In the genomic region with DNA sequence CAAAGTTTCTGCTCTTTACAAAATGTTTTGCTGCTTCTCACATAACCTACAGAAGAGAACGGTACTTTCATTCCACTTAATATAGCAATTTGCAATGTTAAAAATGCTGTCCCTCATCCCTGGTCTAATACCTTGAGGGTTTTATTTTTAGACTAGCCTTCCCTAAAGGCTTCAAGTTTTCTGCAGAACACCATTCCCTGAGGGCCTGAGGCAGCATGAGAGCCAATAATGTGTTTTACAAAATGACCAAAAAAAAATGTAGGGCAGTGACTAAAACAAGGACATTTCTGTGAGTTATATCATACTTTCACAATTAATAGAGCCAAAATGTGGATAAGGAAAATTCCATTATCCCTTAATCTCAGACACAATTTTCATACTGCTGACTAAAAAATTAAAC, we compare ENCODE assay signal across 21 cellular contexts.
"Had no signal": no experiment of that assay in that cellular context is flagged by ENCODE, and none has a peak within 500 bp of the region (broad histone marks: within the 10 kb centered on the region; RNA-seq: fewer than 3 reads in every experiment).

No MANE protein-coding gene starts in this region.

- H3K36me3 Mint-ChIP-seq: activated naive CD4-positive, alpha-beta T cell treated with anti-CD3 and anti-CD28 coated beads, Interleukin-2, amount 10 ng/mL, durations not matched to agents 7 days and 5 days; activated naive CD8-positive, alpha-beta T cell treated with anti-CD3 and anti-CD28 coated beads, Interleukin-2, amount 10 ng/mL, durations not matched to agents 7 days and 5 days had no signal

- H3K27ac Mint-ChIP-seq: activated CD4-positive, alpha-beta memory T cell treated with anti-CD3 and anti-CD28 coated beads, Interleukin-2, amount 10 ng/mL, durations not matched to agents 7 days and 5 days; activated naive CD4-positive, alpha-beta T cell treated with anti-CD3 and anti-CD28 coated beads, Interleukin-2, amount 10 ng/mL, durations not matched to agents 7 days and 5 days; activated naive CD8-positive, alpha-beta T cell treated with anti-CD3 and anti-CD28 coated beads, Interleukin-2, amount 10 ng/mL, durations not matched to agents 7 days and 5 days; activated T-helper 17 cell treated with anti-CD3 and anti-CD28 coated beads, Interleukin-2, amount 50 U/mL, for 72 hours; T-helper 17 cell had no signal

- H3K27me3 Mint-ChIP-seq: activated CD4-positive, alpha-beta memory T cell treated with anti-CD3 and anti-CD28 coated beads, Interleukin-2, amount 10 ng/mL, durations not matched to agents 7 days and 5 days; activated naive CD4-positive, alpha-beta T cell treated with anti-CD3 and anti-CD28 coated beads, Interleukin-2, amount 10 ng/mL, durations not matched to agents 7 days and 5 days had no signal

- ATAC-seq: activated T-helper 17 cell treated with anti-CD3 and anti-CD28 coated beads, Interleukin-2, amount 50 U/mL, for 72 hours; body of pancreas; T-helper 17 cell had no signal

- H3K9me3 Mint-ChIP-seq: activated CD4-positive, alpha-beta memory T cell treated with anti-CD3 and anti-CD28 coated beads, Interleukin-2, amount 10 ng/mL, durations not matched to agents 7 days and 5 days; activated naive CD4-positive, alpha-beta T cell treated with anti-CD3 and anti-CD28 coated beads, Interleukin-2, amount 10 ng/mL, durations not matched to agents 7 days and 5 days; activated naive CD8-positive, alpha-beta T cell treated with anti-CD3 and anti-CD28 coated beads, Interleukin-2, amount 10 ng/mL, durations not matched to agents 7 days and 5 days had no signal

- DNase-seq: activated CD4-positive, alpha-beta memory T cell treated with anti-CD3 and anti-CD28 coated beads, Interleukin-2, amount 10 ng/mL, durations not matched to agents 7 days and 5 days; activated CD4-positive, alpha-beta T cell treated with anti-CD3 and anti-CD28 coated beads, Interleukin-2, amount 50 U/mL, for 1 hour; activated CD4-positive, CD25-positive, alpha-beta regulatory T cell; activated gamma-delta T cell; activated naive CD4-positive, alpha-beta T cell treated with anti-CD3 and anti-CD28 coated beads, Interleukin-2, amount 10 ng/mL, durations not matched to agents 7 days and 5 days; activated naive CD8-positive, alpha-beta T cell treated with anti-CD3 and anti-CD28 coated beads, Interleukin-2, amount 10 ng/mL, durations not matched to agents 7 days and 5 days; activated T-cell treated with anti-CD3 and anti-CD28 coated beads for 4 hours; activated T-cell treated with anti-CD3 and anti-CD28 coated beads, Interleukin-2, amount 50 U/mL, for 48 hours; aorta; body of pancreas; central memory CD4-positive, alpha-beta T cell; NCI-H146; NCI-H187 treated with DMSO at 0.1 percent for 48 hours; NCI-H2171 treated with DMSO at 0.1 percent for 48 hours; NCI-H226; NCI-H526; NCI-H774; SIG-M5; T-helper 17 cell; T-helper 9 cell had no signal

- H3K4me3 Mint-ChIP-seq: activated CD4-positive, alpha-beta memory T cell treated with anti-CD3 and anti-CD28 coated beads, Interleukin-2, amount 10 ng/mL, durations not matched to agents 7 days and 5 days; activated naive CD4-positive, alpha-beta T cell treated with anti-CD3 and anti-CD28 coated beads, Interleukin-2, amount 10 ng/mL, durations not matched to agents 7 days and 5 days; activated naive CD8-positive, alpha-beta T cell treated with anti-CD3 and anti-CD28 coated beads, Interleukin-2, amount 10 ng/mL, durations not matched to agents 7 days and 5 days; activated T-helper 17 cell treated with anti-CD3 and anti-CD28 coated beads, Interleukin-2, amount 50 U/mL, for 72 hours; T-helper 17 cell had no signal

- H3K4me1 Mint-ChIP-seq: activated CD4-positive, alpha-beta memory T cell treated with anti-CD3 and anti-CD28 coated beads, Interleukin-2, amount 10 ng/mL, durations not matched to agents 7 days and 5 days; activated naive CD4-positive, alpha-beta T cell treated with anti-CD3 and anti-CD28 coated beads, Interleukin-2, amount 10 ng/mL, durations not matched to agents 7 days and 5 days; activated naive CD8-positive, alpha-beta T cell treated with anti-CD3 and anti-CD28 coated beads, Interleukin-2, amount 10 ng/mL, durations not matched to agents 7 days and 5 days; activated T-helper 17 cell treated with anti-CD3 and anti-CD28 coated beads, Interleukin-2, amount 50 U/mL, for 72 hours had no signal
